Comparison of ENCODE assay signal across 9 cellular contexts in genomic region chr22:17569971-17570511, GRCh38. TPM values are rescaled to one million over a fixed set of nuclear protein-coding genes. Genes with fewer than 3 reads are reported as not detected.
DNase-seq lines count a peak whose midpoint lies in the region; ATAC-seq and TF ChIP-seq lines count a peak whose summit lies in the region.
"Had no signal": no experiment of that assay in that cellular context is flagged by ENCODE, and none has a peak within 500 bp of the region (broad histone marks: within the 10 kb centered on the region; RNA-seq: fewer than 3 reads in every experiment).

No MANE protein-coding gene starts in this region.

- H3K27ac ChIP-seq in esophagus muscularis mucosa (replicated peaks in 1 of 4) (peak overlapping the region; percentile 85 to 97 (median 94)), muscle layer of colon (ENCODE audit: low read depth, low read length) (peak overlapping the region; percentile 50)

- DNase-seq in Right ventricle myocardium inferior (ENCODE audit: missing footprints) (no peak), cardiac septum (ENCODE audit: low spot score) (no peak), esophagus muscularis mucosa (ENCODE audit: extremely low spot score) (no peak), SIG-M5 (lab: John Stamatoyannopoulos, UW) (no peak), NCI-H2081 (lab: John Stamatoyannopoulos, UW) (no peak), ureter (ENCODE audit: low spot score) (no peak)
- DNase-seq: activated T-cell treated with anti-CD3 and anti-CD28 coated beads, Interleukin-2, amount 50 U/mL, for 48 hours had no signal

- ATAC-seq in Right ventricle myocardium inferior (peak; percentile 37), HG02759 (IDR thresholded peaks at IDR 0.05; ENCODE audit: unreplicated experiment) (no peak)

- H3K9ac ChIP-seq in muscle layer of colon (ENCODE audit: low read length), result no peak overlapping the region

- TF ChIP-seq CTCF in esophagus muscularis mucosa (IDR thresholded peaks at IDR 0.05), result no peak

- 40% methylated on average over 8 of the region's 8 CpGs for WGBS in esophagus muscularis mucosa

- TF ChIP-seq POLR2A in esophagus muscularis mucosa (IDR thresholded peaks at IDR 0.05; ENCODE audit: low read depth), result no peak

- TF ChIP-seq EP300 in esophagus muscularis mucosa (IDR thresholded peaks at IDR 0.05), result no peak

- intact Hi-C loops in Right ventricle myocardium inferior (cut with DNase I) (loop anchor here (2.0 kb wide), 1 partner anchor 69 kb away; the partner anchor contains the start of gene BCL2L13), cardiac septum (cut with DNase I) (loop anchor here (10.0 kb wide), 1 partner anchor 155 kb away; no protein-coding TSS in a partner anchor), esophagus muscularis mucosa (cut with DNase I) (loop anchor here (10.0 kb wide), 1 partner anchor 145 kb away; no protein-coding TSS in a partner anchor)

- H3K36me3 ChIP-seq in esophagus muscularis mucosa (no peaks in the 10 kb centered on the region), muscle layer of colon (ENCODE audit: insufficient read depth, low read length) (no peaks in the 10 kb centered on the region)

- H3K4me1 ChIP-seq in esophagus muscularis mucosa (peaks cover 42 to 48% (median 44%) of the 10 kb centered on the region in 4 donors), muscle layer of colon (ENCODE audit: insufficient read depth, low read length) (peaks cover 20% of the 10 kb centered on the region)

- H3K27me3 ChIP-seq in esophagus muscularis mucosa (no peaks in the 10 kb centered on the region), muscle layer of colon (ENCODE audit: control insufficient read depth in 1 of 2, insufficient read depth in 2 of 2, low read length in 2 of 2) (no peaks in the 10 kb centered on the region)

- H3K4me3 ChIP-seq in esophagus muscularis mucosa (peak overlapping the region in 3 of 4 donors; percentile 41 to 55 (median 48)), muscle layer of colon (ENCODE audit: low read depth in 1 of 2, low read length in 2 of 2) (no peak overlapping the region)

- H3K9me3 ChIP-seq in esophagus muscularis mucosa (no peaks in the 10 kb centered on the region), muscle layer of colon (ENCODE audit: low read length) (no peaks in the 10 kb centered on the region)

RNA-seq across cellular contexts. Expression of gene SLC25A18, which starts 6.7 kb away (rescaled TPM):
- total RNA-seq in Right ventricle myocardium inferior, result 2.1 TPM
- total RNA-seq in cardiac septum, result 0.11 TPM
- total RNA-seq in esophagus muscularis mucosa, result 1 to 10 TPM in 3 of 4 donors, under 1 TPM in 1; 0.42 to 2.8 (median 1.8) TPM
- 0.78 TPM for total RNA-seq in ureter

RNA-seq across cellular contexts. Expression of gene ATP6V1E1, which starts 58.5 kb away (rescaled TPM):
- total RNA-seq in Right ventricle myocardium inferior, result 200 TPM
- total RNA-seq in cardiac septum, result 174 TPM
- total RNA-seq in esophagus muscularis mucosa, result 100 to 1,000 TPM; 150 to 194 (median 168) TPM
- 117 TPM for total RNA-seq in ureter

Comparison
In these comparisons a context has a peak if more than half of its experiments do, and no peak if none do; other contexts are left out.
1. H3K4me3 ChIP-seq: peak in esophagus muscularis mucosa (3 of 4); none in muscle layer of colon (0 of 2).